15 cellular contexts compared by ENCODE assay signal in the genomic region with DNA sequence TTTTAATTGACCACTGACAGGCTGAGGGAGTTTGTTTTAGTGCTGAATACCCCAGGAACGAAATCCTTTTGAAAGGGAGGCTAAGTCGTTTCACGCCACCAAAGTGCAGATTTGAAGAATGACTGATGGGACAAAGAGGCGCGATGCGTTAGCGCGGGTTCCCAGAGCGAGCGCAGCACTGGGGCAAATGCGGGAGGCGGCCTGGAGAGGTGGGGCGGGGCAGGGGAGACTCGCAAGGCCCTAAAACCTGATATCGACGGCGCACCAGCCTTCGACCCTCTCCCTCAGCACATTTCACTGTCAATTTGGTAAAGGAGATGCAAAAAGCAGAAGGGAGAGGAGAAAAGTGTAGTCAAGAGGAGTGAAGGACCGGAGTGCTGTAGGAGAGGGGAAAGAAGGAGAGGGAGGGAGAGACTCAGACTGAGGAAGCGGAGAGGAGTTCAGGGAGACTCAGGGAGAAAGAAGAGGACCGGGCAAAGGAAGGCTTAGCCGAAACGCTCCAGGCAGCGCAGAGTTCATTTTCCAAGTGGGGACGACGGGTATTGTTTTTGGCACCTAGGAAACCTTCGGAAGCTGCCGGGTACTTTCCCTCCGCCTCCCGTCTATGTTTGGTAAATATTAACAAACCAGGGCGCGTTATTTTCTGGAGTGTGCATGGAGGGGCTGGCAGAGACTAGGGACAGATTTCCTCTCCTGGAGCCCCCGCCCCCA. TPM values are rescaled to one million over a fixed set of nuclear protein-coding genes. Genes with fewer than 3 reads are reported as not detected.
DNase-seq lines count a peak whose midpoint lies in the region; ATAC-seq and TF ChIP-seq lines count a peak whose summit lies in the region.
"Had no signal": no experiment of that assay in that cellular context is flagged by ENCODE, and none has a peak within 500 bp of the region (broad histone marks: within the 10 kb centered on the region; RNA-seq: fewer than 3 reads in every experiment).

No MANE protein-coding gene starts in this region.

- H3K4me1 Mint-ChIP-seq in activated naive CD4-positive, alpha-beta T cell treated with anti-CD3 and anti-CD28 coated beads, Interleukin-2, amount 10 ng/mL, durations not matched to agents 7 days and 5 days, result peaks cover 87% of the 10 kb centered on the region
- peaks cover 67% of the 10 kb centered on the region for H3K4me1 Mint-ChIP-seq in activated T-helper 2 cell treated with anti-CD3 and anti-CD28 coated beads, Interferon-gamma antibody, Interleukin-2, Interleukin-4, amounts not matched to agents 10 μg/mL and 5 μg/mL and 100 μg/mL, durations not matched to agents 14 hours and 24 hours and 36 hours (ENCODE audit: low read depth)

- peaks cover 100% of the 10 kb centered on the region for H3K27me3 Mint-ChIP-seq in activated naive CD4-positive, alpha-beta T cell treated with anti-CD3 and anti-CD28 coated beads, Interleukin-2, amount 10 ng/mL, durations not matched to agents 7 days and 5 days
- H3K27me3 Mint-ChIP-seq in activated T-helper 2 cell treated with anti-CD3 and anti-CD28 coated beads, Interferon-gamma antibody, Interleukin-2, Interleukin-4, amounts not matched to agents 10 μg/mL and 5 μg/mL and 100 μg/mL, durations not matched to agents 14 hours and 24 hours and 36 hours (ENCODE audit: low read depth), result peaks cover 84% of the 10 kb centered on the region

- H3K4me3 Mint-ChIP-seq in activated naive CD4-positive, alpha-beta T cell treated with anti-CD3 and anti-CD28 coated beads, Interleukin-2, amount 10 ng/mL, durations not matched to agents 7 days and 5 days, result peak overlapping the region; percentile 26
- peak overlapping the region; percentile 6 for H3K4me3 Mint-ChIP-seq in activated T-helper 2 cell treated with anti-CD3 and anti-CD28 coated beads, Interferon-gamma antibody, Interleukin-2, Interleukin-4, amounts not matched to agents 10 μg/mL and 5 μg/mL and 100 μg/mL, durations not matched to agents 14 hours and 24 hours and 36 hours (ENCODE audit: low read depth)
- H3K4me3 Mint-ChIP-seq: CD8-positive, alpha-beta T cell had no signal

- ATAC-seq in HG03159 (IDR thresholded peaks at IDR 0.05; ENCODE audit: unreplicated experiment), result no peak
- ATAC-seq: CD8-positive, alpha-beta T cell; HCT116; left colon; Right ventricle myocardium inferior had no signal

- peaks cover 4% of the 10 kb centered on the region for H3K9me3 Mint-ChIP-seq in activated naive CD4-positive, alpha-beta T cell treated with anti-CD3 and anti-CD28 coated beads, Interleukin-2, amount 10 ng/mL, durations not matched to agents 7 days and 5 days
- H3K9me3 Mint-ChIP-seq in activated T-helper 2 cell treated with anti-CD3 and anti-CD28 coated beads, Interferon-gamma antibody, Interleukin-2, Interleukin-4, amounts not matched to agents 10 μg/mL and 5 μg/mL and 100 μg/mL, durations not matched to agents 14 hours and 24 hours and 36 hours, result no peaks in the 10 kb centered on the region

- peaks cover 96% of the 10 kb centered on the region for H3K27me3 ChIP-seq in brain microvascular endothelial cell (replicated peaks)

- in situ Hi-C loops in brain microvascular endothelial cell (cut with HindIII; ENCODE audit: low pct_ligation_motif_present, low sequenced_read_pairs), result no loop called here

- H3K36me3 Mint-ChIP-seq in activated naive CD4-positive, alpha-beta T cell treated with anti-CD3 and anti-CD28 coated beads, Interleukin-2, amount 10 ng/mL, durations not matched to agents 7 days and 5 days, result peaks cover 26% of the 10 kb centered on the region
- H3K36me3 Mint-ChIP-seq in activated T-helper 2 cell treated with anti-CD3 and anti-CD28 coated beads, Interferon-gamma antibody, Interleukin-2, Interleukin-4, amounts not matched to agents 10 μg/mL and 5 μg/mL and 100 μg/mL, durations not matched to agents 14 hours and 24 hours and 36 hours (ENCODE audit: low read depth), result peaks cover 39% of the 10 kb centered on the region
- H3K36me3 Mint-ChIP-seq: CD8-positive, alpha-beta T cell had no signal

- intact Hi-C loops in activated T-helper 2 cell treated with anti-CD3 and anti-CD28 coated beads, Interferon-gamma antibody, Interleukin-2, Interleukin-4, amounts not matched to agents 10 μg/mL and 5 μg/mL and 100 μg/mL, durations not matched to agents 14 hours and 24 hours and 36 hours (cut with micrococcal nuclease), result no loop called here

- H3K27ac Mint-ChIP-seq in activated naive CD4-positive, alpha-beta T cell treated with anti-CD3 and anti-CD28 coated beads, Interleukin-2, amount 10 ng/mL, durations not matched to agents 7 days and 5 days, result peak overlapping the region; percentile 72
- H3K27ac Mint-ChIP-seq in activated T-helper 2 cell treated with anti-CD3 and anti-CD28 coated beads, Interferon-gamma antibody, Interleukin-2, Interleukin-4, amounts not matched to agents 10 μg/mL and 5 μg/mL and 100 μg/mL, durations not matched to agents 14 hours and 24 hours and 36 hours, result no peak overlapping the region
- H3K27ac Mint-ChIP-seq: CD8-positive, alpha-beta T cell had no signal

- no peak for TF ChIP-seq CTCF in brain microvascular endothelial cell (IDR thresholded peaks at IDR 0.05; ENCODE audit: low read depth, low read length, missing control alignments)

- no peak overlapping the region for H3K27ac ChIP-seq in brain microvascular endothelial cell
- H3K27ac ChIP-seq: cardiac muscle cell, parathyroid adenoma, thoracic aorta had no signal

- CTCF ChIA-PET in activated naive CD4-positive, alpha-beta T cell treated with anti-CD3 and anti-CD28 coated beads, Interleukin-2, amount 10 ng/mL, durations not matched to agents 7 days and 5 days (lab: Charles Lee), result interaction anchor here (4.2 kb wide), 1 partner anchor 83 kb away, joined by 26 read pairs; no protein-coding TSS in a partner anchor

- no peak overlapping the region for H3K4me3 ChIP-seq in brain microvascular endothelial cell (ENCODE audit: low read depth, low read length)
- H3K4me3 ChIP-seq: cardiac muscle cell, thoracic aorta had no signal

- DNase-seq in activated naive CD4-positive, alpha-beta T cell treated with anti-CD3 and anti-CD28 coated beads, Interleukin-2, amount 10 ng/mL, durations not matched to agents 7 days and 5 days, result peak; percentile 26
- no peak for DNase-seq in activated naive CD4-positive, alpha-beta T cell treated with anti-CD3 and anti-CD28 coated beads, Interleukin-2, amount 50 U/mL, for 16 hours
- DNase-seq in NCI-H1092 (lab: John Stamatoyannopoulos, UW) (peak; percentile 8), retina (peak; percentile 65), foreskin melanocyte (no peak), brain microvascular endothelial cell (no peak)
- DNase-seq in activated T-helper 2 cell treated with anti-CD3 and anti-CD28 coated beads, Interferon-gamma antibody, Interleukin-2, Interleukin-4, amounts not matched to agents 10 μg/mL and 5 μg/mL and 100 μg/mL, durations not matched to agents 14 hours and 24 hours and 36 hours (ENCODE audit: low spot score), result no peak
- DNase-seq: CD8-positive, alpha-beta T cell; left colon had no signal

- no peaks in the 10 kb centered on the region for H3K36me3 ChIP-seq in brain microvascular endothelial cell (replicated peaks)
- H3K36me3 ChIP-seq: cardiac muscle cell, thoracic aorta had no signal

RNA-seq across cellular contexts. Expression of gene FOXB1, which starts 3.8 kb away (rescaled TPM):
- total RNA-seq in activated T-helper 2 cell treated with anti-CD3 and anti-CD28 coated beads, Interferon-gamma antibody, Interleukin-2, Interleukin-4, amounts not matched to agents 10 μg/mL and 5 μg/mL and 100 μg/mL, durations not matched to agents 14 hours and 24 hours and 36 hours, result 11.8 and 12.7 TPM in 2 replicates
- total RNA-seq: cardiac muscle cell; CD8-positive, alpha-beta T cell; left colon; Right ventricle myocardium inferior; thoracic aorta had no signal

Comparison
In these comparisons a context has a peak if more than half of its experiments do, and no peak if none do; other contexts are left out.
1. DNase-seq: peak in activated naive CD4-positive, alpha-beta T cell treated with anti-CD3 and anti-CD28 coated beads, Interleukin-2, amount 10 ng/mL, durations not matched to agents 7 days and 5 days (single experiment), NCI-H1092 (single experiment) and retina (single experiment); none in activated naive CD4-positive, alpha-beta T cell treated with anti-CD3 and anti-CD28 coated beads, Interleukin-2, amount 50 U/mL, for 16 hours (single experiment), activated T-helper 2 cell treated with anti-CD3 and anti-CD28 coated beads, Interferon-gamma antibody, Interleukin-2, Interleukin-4, amounts not matched to agents 10 μg/mL and 5 μg/mL and 100 μg/mL, durations not matched to agents 14 hours and 24 hours and 36 hours (single experiment), foreskin melanocyte (single experiment) and brain microvascular endothelial cell (single experiment).